7 cellular contexts compared by ENCODE assay signal in genomic region chr13:99199541-99200432, GRCh38. TPM values are rescaled to one million over a fixed set of nuclear protein-coding genes. Genes with fewer than 3 reads are reported as not detected.
DNase-seq lines count a peak whose midpoint lies in the region; ATAC-seq and TF ChIP-seq lines count a peak whose summit lies in the region.

No MANE protein-coding gene starts in this region.

- TF ChIP-seq EP300 in gastroesophageal sphincter (IDR thresholded peaks at IDR 0.05) = no peak
- TF ChIP-seq EP300 in sigmoid colon (IDR thresholded peaks at IDR 0.05) = no peak

- no peak for TF ChIP-seq POLR2A in gastroesophageal sphincter (IDR thresholded peaks at IDR 0.05)
- no peak for TF ChIP-seq POLR2A in sigmoid colon (IDR thresholded peaks at IDR 0.05)

- H3K4me3 ChIP-seq in WI38 (ENCODE audit: low read depth, low read length) (peak overlapping the region; percentile 88), gastroesophageal sphincter (peak overlapping the region; percentile 65 to 75), sigmoid colon (peak overlapping the region; percentile 67 to 92 (median 88))

- H3K9me3 ChIP-seq in gastroesophageal sphincter (no peaks in the 10 kb centered on the region), sigmoid colon (no peaks in the 10 kb centered on the region)

- no peaks in the 10 kb centered on the region for H3K36me3 ChIP-seq in gastroesophageal sphincter
- H3K36me3 ChIP-seq in sigmoid colon = no peaks in the 10 kb centered on the region

- H3K27me3 ChIP-seq in gastroesophageal sphincter (no peaks in the 10 kb centered on the region), sigmoid colon (no peaks in the 10 kb centered on the region)

- DNase-seq in sigmoid colon (peak; percentile 77), NCI-H2227 treated with DMSO at 0.1 percent for 48 hours (lab: John Stamatoyannopoulos, UW) (no peak), cerebellar nuclear complex (lab: John Stamatoyannopoulos, UW) (no peak)

- H3K27ac ChIP-seq in gastroesophageal sphincter = peak overlapping the region; percentile 89 to 99 (median 96)
- peak overlapping the region; percentile 90 to 97 (median 96) for H3K27ac ChIP-seq in sigmoid colon

- intact Hi-C loops in sigmoid colon (cut with DNase I) = loop anchor here (5.0 kb wide), 4 partner anchors 108 to 622 kb away; partner anchors contain the start of genes GPR183, STK24 and TM9SF2

- H3K4me1 ChIP-seq in gastroesophageal sphincter (peaks cover 0 to 32% (median 0%) of the 10 kb centered on the region in 3 donors), sigmoid colon (peaks cover 0 to 34% (median 10%) of the 10 kb centered on the region in 4 donors)

- TF ChIP-seq CTCF in WI38 (IDR thresholded peaks at IDR 0.05; ENCODE audit: low read depth, low read length) (no peak), gastroesophageal sphincter (IDR thresholded peaks at IDR 0.05) (no peak), sigmoid colon (IDR thresholded peaks at IDR 0.05) (no peak)

- ATAC-seq in GM19035 (IDR thresholded peaks at IDR 0.05; ENCODE audit: unreplicated experiment) (peak; percentile 2), HG02981 (IDR thresholded peaks at IDR 0.05; ENCODE audit: unreplicated experiment) (peak; percentile 1), gastroesophageal sphincter (no peak)

- WGBS in gastroesophageal sphincter (ENCODE audit: low coverage in 1 of 2), 2 donors = 17 to 23% methylated on average over 7 to 8 of the region's 37 CpGs
- WGBS in sigmoid colon, 2 donors = 2 to 4% methylated on average over 37 of the region's 37 CpGs

RNA-seq across cellular contexts. Expression of gene UBAC2, which starts 0.9 kb away (rescaled TPM):
- total RNA-seq in gastroesophageal sphincter (10 to 100 TPM; 45.0 to 59.6 (median 52.2) TPM), sigmoid colon (10 to 100 TPM; 47.4 to 54.6 (median 49.2) TPM)
- 10 to 100 TPM; 31.8 to 73.9 (median 43.0) TPM for polyA plus RNA-seq in sigmoid colon

RNA-seq across cellular contexts. Expression of gene GPR18, which starts 58.4 kb away (rescaled TPM):
- not detected for total RNA-seq in gastroesophageal sphincter
- total RNA-seq in sigmoid colon = under 1 TPM in 1 of 4 donors, not detected in 3; 0.83 TPM
- polyA plus RNA-seq in sigmoid colon = 1 to 10 TPM in 1 of 3 donors, not detected in 2; 7.5 TPM
